In the genomic region with DNA sequence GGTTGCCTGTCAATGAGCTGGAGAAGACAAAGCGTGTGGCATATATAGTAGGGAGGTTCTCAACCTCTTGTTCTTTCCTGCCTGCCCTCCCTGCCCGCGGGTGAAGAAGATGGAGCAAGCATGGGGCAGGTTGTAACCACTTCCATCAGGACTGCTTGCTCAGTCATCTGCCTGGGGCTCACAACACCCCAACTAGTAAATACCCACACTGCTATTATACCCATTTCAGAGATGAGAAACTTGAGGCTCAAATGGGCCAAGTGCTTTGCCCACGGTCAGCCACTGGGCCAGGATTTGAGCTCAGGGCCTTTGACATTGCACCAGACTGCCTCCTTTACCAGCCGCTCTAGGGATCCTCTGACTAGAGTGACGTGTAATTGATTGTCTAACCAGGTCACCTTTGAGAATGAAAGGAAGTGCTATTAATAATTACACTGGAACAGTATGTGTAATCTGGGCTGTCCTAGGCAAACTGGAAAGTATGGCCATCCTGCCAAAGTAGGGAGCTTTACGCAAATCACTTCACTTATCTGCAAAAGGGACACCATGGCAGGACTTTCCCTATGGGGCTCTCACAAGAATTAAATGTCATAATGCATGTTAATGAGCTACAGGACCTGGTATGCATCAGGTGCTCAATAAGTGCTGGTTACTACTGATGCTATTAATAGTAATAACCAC, we compare ENCODE assay signal across 22 cellular contexts. TPM values are rescaled to one million over a fixed set of nuclear protein-coding genes. Genes with fewer than 3 reads are reported as not detected.
A peak's percentile ranks its signal among the peaks of the same experiment; 100 is the strongest.
DNase-seq lines count a peak whose midpoint lies in the region; ATAC-seq, FAIRE-seq and TF ChIP-seq lines count a peak whose summit lies in the region.
"Had no signal": no experiment of that assay in that cellular context is flagged by ENCODE, and none has a peak within 500 bp of the region (broad histone marks: within the 10 kb centered on the region; RNA-seq: fewer than 3 reads in every experiment).

No MANE protein-coding gene starts in this region.

- no peak overlapping the region for H2AFZ ChIP-seq in keratinocyte (ENCODE audit: control insufficient read depth, low read length)

- TF ChIP-seq EP300 in upper lobe of left lung (IDR thresholded peaks at IDR 0.05), result peak in 1 of 4 donors; percentile 77

- no peaks in the 10 kb centered on the region for H3K27me3 Mint-ChIP-seq in nephron (ENCODE audit: low read depth)

- peak overlapping the region; percentile 8 for H3K4me2 ChIP-seq in keratinocyte (ENCODE audit: control insufficient read depth, extremely low read depth, insufficient read depth, low read depth, low read length)

- peak overlapping the region; percentile 45 to 89 (median 82) for H3K27ac Mint-ChIP-seq in nephron
- H3K27ac Mint-ChIP-seq: activated CD8-positive, alpha-beta T cell treated with anti-CD3 and anti-CD28 coated beads for 36 hours; activated naive CD8-positive, alpha-beta T cell; CD14-positive monocyte had no signal

- H3K36me3 ChIP-seq in heart right ventricle, result peaks cover 0 to 10% (median 0%) of the 10 kb centered on the region in 9 donors
- H3K36me3 ChIP-seq in keratinocyte (ENCODE audit: control insufficient read depth in 2 of 2, extremely low read depth in 1 of 2, insufficient read depth in 2 of 2, low read length in 2 of 2), result peaks cover 0 to 7% of the 10 kb centered on the region in 2 experiments
- H3K36me3 ChIP-seq in upper lobe of left lung, result no peaks in the 10 kb centered on the region
- H3K36me3 ChIP-seq: ovary had no signal

- 62 to 73% methylated on average over 7 of the region's 7 CpGs for WGBS in heart right ventricle, 2 donors
- 62 to 69% methylated on average over 7 of the region's 7 CpGs for WGBS in upper lobe of left lung, 2 donors

- ATAC-seq in heart right ventricle (peak in 7 of 8 donors; percentile 6 to 66 (median 48)), Right ventricle myocardium superior (ENCODE audit: poor library complexity) (no peak), upper lobe of left lung (ENCODE audit: low FRiP score in 2 of 2) (peak in 1 of 2 donors; percentile 3), HG02840 (IDR thresholded peaks at IDR 0.05; ENCODE audit: low FRiP score, unreplicated experiment) (no peak)
- ATAC-seq: activated CD8-positive, alpha-beta T cell treated with anti-CD3 and anti-CD28 coated beads for 36 hours; T-cell had no signal

- no peaks in the 10 kb centered on the region for H3K9me3 Mint-ChIP-seq in nephron
- H3K9me3 Mint-ChIP-seq: activated CD8-positive, alpha-beta T cell treated with anti-CD3 and anti-CD28 coated beads for 36 hours; T-cell had no signal

- H3K27ac ChIP-seq in heart right ventricle (peak overlapping the region; percentile 53 to 100 (median 96)), keratinocyte (ENCODE audit: control insufficient read depth, insufficient read depth, low read length) (no peak overlapping the region), upper lobe of left lung (peak overlapping the region in 3 of 4 donors; percentile 34 to 99 (median 70))
- H3K27ac ChIP-seq: ovary, vagina had no signal

- H3K79me2 ChIP-seq in keratinocyte (ENCODE audit: control insufficient read depth, insufficient read depth, low read length), result peaks cover 18% of the 10 kb centered on the region

- DNase-seq in heart right ventricle (no peak), Right ventricle myocardium superior (no peak), keratinocyte (ENCODE audit: low read depth, low spot score) (no peak), upper lobe of left lung (no peak), NCI-H226 (no peak), NAMALWA (ENCODE audit: low spot score) (no peak)
- DNase-seq: activated CD8-positive, alpha-beta T cell treated with anti-CD3 and anti-CD28 coated beads for 36 hours; activated T-cell treated with anti-CD3 and anti-CD28 coated beads, Interleukin-2, amount 50 U/mL, for 48 hours; effector CD8-positive, alpha-beta T cell; KG1; NCI-H1105 treated with DMSO at 0.1 percent for 48 hours; NCI-H82; ovary; stimulated activated naive CD4-positive, alpha-beta T cell; T-cell had no signal

- H3K27me3 ChIP-seq in heart right ventricle, result peaks cover 0 to 47% (median 4%) of the 10 kb centered on the region in 7 donors
- no peaks in the 10 kb centered on the region for H3K27me3 ChIP-seq in keratinocyte (ENCODE audit: control insufficient read depth, extremely low read depth, insufficient read depth, low read length)
- H3K27me3 ChIP-seq in upper lobe of left lung, result peaks cover 0 to 15% (median 2%) of the 10 kb centered on the region in 4 donors
- H3K27me3 ChIP-seq: ovary, vagina had no signal

- dilution Hi-C loops in keratinocyte (cut with MboI; ENCODE audit: extremely low pct_ligation_motif_present, low sequenced_read_pairs), result no loop called here

- H3K4me1 ChIP-seq in heart right ventricle (peaks cover 10 to 64% (median 53%) of the 10 kb centered on the region in 9 donors), keratinocyte (ENCODE audit: control insufficient read depth, extremely low read depth, insufficient read depth, low read length) (peaks cover 33% of the 10 kb centered on the region), upper lobe of left lung (peaks cover 37 to 52% (median 44%) of the 10 kb centered on the region in 4 donors)

- intact Hi-C loops in heart right ventricle (cut with DNase I) (loop anchor here in 1 of 10 donors (5.0 kb wide), 1 partner anchor 915 kb away; no protein-coding TSS in a partner anchor), Right ventricle myocardium superior (cut with DNase I) (no loop called here)

- H3K9me3 ChIP-seq in heart right ventricle (no peaks in the 10 kb centered on the region), keratinocyte (ENCODE audit: control insufficient read depth, low read depth, low read length) (no peaks in the 10 kb centered on the region), upper lobe of left lung (no peaks in the 10 kb centered on the region)
- H3K9me3 ChIP-seq: ovary, vagina had no signal

- H3K4me3 ChIP-seq in heart right ventricle (no peak overlapping the region), keratinocyte (ENCODE audit: control insufficient read depth in 2 of 3, extremely low read depth in 1 of 3, insufficient read depth in 2 of 3, low read depth in 1 of 3, low read length in 3 of 3) (no peak overlapping the region), upper lobe of left lung (no peak overlapping the region)
- H3K4me3 ChIP-seq: ovary, vagina had no signal

- no peak for TF ChIP-seq POLR2A in upper lobe of left lung (IDR thresholded peaks at IDR 0.05)

- no peaks in the 10 kb centered on the region for H4K20me1 ChIP-seq in keratinocyte (ENCODE audit: control insufficient read depth, extremely low read depth, insufficient read depth, low read length)

- H3K4me3 Mint-ChIP-seq in nephron, result peak overlapping the region; percentile 36 to 74 (median 71)
- H3K4me3 Mint-ChIP-seq: activated CD8-positive, alpha-beta T cell treated with anti-CD3 and anti-CD28 coated beads for 36 hours; activated naive CD8-positive, alpha-beta T cell; T-cell had no signal

- peak; percentile 62 for FAIRE-seq in keratinocyte (lab: Jason Lieb, UNC)
- FAIRE-seq: A204.1 had no signal

- TF ChIP-seq CTCF in heart right ventricle (IDR thresholded peaks at IDR 0.05), result no peak
- no peak for TF ChIP-seq CTCF in keratinocyte (optimal IDR thresholded peaks at IDR 0.05 in 1 of 3, IDR thresholded peaks at IDR 0.05 in 1 of 3, conservative IDR thresholded peaks at IDR 0.05 in 1 of 3; ENCODE audit: extremely low read depth in 1 of 3, insufficient read depth in 2 of 3, low read length in 3 of 3)
- no peak for TF ChIP-seq CTCF in nephron (IDR thresholded peaks at IDR 0.05; ENCODE audit: unreplicated experiment in 3 of 3)
- no peak for TF ChIP-seq CTCF in upper lobe of left lung (IDR thresholded peaks at IDR 0.05)

- H3K9ac ChIP-seq in keratinocyte (ENCODE audit: control insufficient read depth, extremely low read depth, insufficient read depth, low read length), result no peak overlapping the region

- no peaks in the 10 kb centered on the region for H3K9me1 ChIP-seq in keratinocyte (ENCODE audit: control insufficient read depth, extremely low read depth, insufficient read depth, low read length)

- no peaks in the 10 kb centered on the region for H3K36me3 Mint-ChIP-seq in nephron (ENCODE audit: low read depth)
- H3K36me3 Mint-ChIP-seq: activated naive CD8-positive, alpha-beta T cell; T-cell had no signal

- H3K4me1 Mint-ChIP-seq in nephron, result peaks cover 51% of the 10 kb centered on the region

RNA-seq across cellular contexts. Expression of gene CDC42EP1, which starts 2.8 kb away (rescaled TPM):
- total RNA-seq in heart right ventricle (10 to 100 TPM; 10.6 to 48.3 (median 16.2) TPM), Right ventricle myocardium superior (15.4 TPM), upper lobe of left lung (10 to 100 TPM; 38.8 to 81.7 (median 67.5) TPM)
- polyA plus RNA-seq in heart right ventricle (10 to 100 TPM; 12.6 to 19.7 TPM), keratinocyte (10.5 to 18.4 TPM (median 13.5 TPM) in 3 replicates)
- 6.4 TPM for polyA plus RNA-seq in keratinocyte (2011; ENCODE audit: low read depth)
- polyA plus RNA-seq in keratinocyte (2011; cell fraction: cytosol; rRNA removed), result 11.7 and 31.5 TPM in 2 replicates
- polyA plus RNA-seq in keratinocyte (2011; cell fraction: nucleus; rRNA removed), result 16.0 and 26.2 TPM in 2 replicates
- 41.6 and 60.2 TPM in 2 replicates for polyA plus RNA-seq in keratinocyte (2012; ENCODE audit: low replicate concordance)
- 7.8 to 54.4 TPM (median 10.1 TPM) in 3 replicates for polyA minus RNA-seq in keratinocyte
- polyA minus RNA-seq in keratinocyte (2011; cell fraction: cytosol; rRNA and poly(A)+ RNA removed), result 45.7 TPM
- polyA minus RNA-seq in keratinocyte (2011; cell fraction: nucleus; rRNA and poly(A)+ RNA removed), result 16.0 and 17.5 TPM in 2 replicates

RNA-seq across cellular contexts. Expression of gene LGALS2, which starts 22.4 kb away (rescaled TPM):
- total RNA-seq in heart right ventricle, result 1 to 10 TPM in 1 of 10 donors, under 1 TPM in 2, not detected in 7; 0.53 to 6.5 (median 0.61) TPM
- not detected for polyA plus RNA-seq in heart right ventricle
- not detected for total RNA-seq in Right ventricle myocardium superior
- not detected in 3 replicates for polyA plus RNA-seq in keratinocyte
- not detected for polyA plus RNA-seq in keratinocyte (2011; ENCODE audit: low read depth)
- not detected in 2 replicates for polyA plus RNA-seq in keratinocyte (2011; cell fraction: cytosol; rRNA removed)
- polyA plus RNA-seq in keratinocyte (2011; cell fraction: nucleus; rRNA removed), result not detected in 2 replicates
- not detected in 2 replicates for polyA plus RNA-seq in keratinocyte (2012; ENCODE audit: low replicate concordance)
- not detected in 3 replicates for polyA minus RNA-seq in keratinocyte
- polyA minus RNA-seq in keratinocyte (2011; cell fraction: cytosol; rRNA and poly(A)+ RNA removed), result not detected
- polyA minus RNA-seq in keratinocyte (2011; cell fraction: nucleus; rRNA and poly(A)+ RNA removed), result not detected in 2 replicates
- 1 to 10 TPM in 3 of 6 donors, not detected in 3; 1.4 to 4.2 (median 2.0) TPM for total RNA-seq in upper lobe of left lung
- total RNA-seq: activated CD8-positive, alpha-beta T cell treated with anti-CD3 and anti-CD28 coated beads for 36 hours; RPMI7951; vagina had no signal

RNA-seq across cellular contexts. Expression of gene CARD10, which starts 38.2 kb away (rescaled TPM):
- total RNA-seq in heart right ventricle, result 10 to 100 TPM in 3 of 10 donors, 1 to 10 TPM in 7; 7.4 to 12.9 (median 8.5) TPM
- polyA plus RNA-seq in heart right ventricle, result 10 to 100 TPM; 14.0 to 14.8 TPM
- total RNA-seq in Right ventricle myocardium superior, result 8.3 TPM
- polyA plus RNA-seq in keratinocyte, result 32.2 to 50.8 TPM (median 40.1 TPM) in 3 replicates
- 13.2 TPM for polyA plus RNA-seq in keratinocyte (2011; ENCODE audit: low read depth)
- polyA plus RNA-seq in keratinocyte (2011; cell fraction: cytosol; rRNA removed), result 26.8 and 49.6 TPM in 2 replicates
- polyA plus RNA-seq in keratinocyte (2011; cell fraction: nucleus; rRNA removed), result 58.9 and 89.7 TPM in 2 replicates
- polyA plus RNA-seq in keratinocyte (2012; ENCODE audit: low replicate concordance), result 22.8 and 71.2 TPM in 2 replicates
- 59.5 to 125 TPM (median 69.7 TPM) in 3 replicates for polyA minus RNA-seq in keratinocyte
- 127 TPM for polyA minus RNA-seq in keratinocyte (2011; cell fraction: cytosol; rRNA and poly(A)+ RNA removed)
- polyA minus RNA-seq in keratinocyte (2011; cell fraction: nucleus; rRNA and poly(A)+ RNA removed), result 55.1 and 62.4 TPM in 2 replicates
- 10 to 100 TPM in 4 of 6 donors, 1 to 10 TPM in 2; 6.2 to 19.8 (median 13.6) TPM for total RNA-seq in upper lobe of left lung
- polyA plus RNA-seq: CD14-positive monocyte had no signal

RNA-seq across cellular contexts. Expression of gene GGA1, which starts 51.2 kb away (rescaled TPM):
- total RNA-seq in heart right ventricle, result 10 to 100 TPM; 22.9 to 32.6 (median 25.4) TPM
- 10 to 100 TPM; 31.0 to 39.7 TPM for polyA plus RNA-seq in heart right ventricle
- total RNA-seq in Right ventricle myocardium superior, result 22.3 TPM
- 29.2 to 36.4 TPM (median 32.5 TPM) in 3 replicates for polyA plus RNA-seq in keratinocyte
- 25.0 TPM for polyA plus RNA-seq in keratinocyte (2011; ENCODE audit: low read depth)
- 22.9 and 26.0 TPM in 2 replicates for polyA plus RNA-seq in keratinocyte (2011; cell fraction: cytosol; rRNA removed)
- polyA plus RNA-seq in keratinocyte (2011; cell fraction: nucleus; rRNA removed), result 104 and 125 TPM in 2 replicates
- 28.2 and 30.6 TPM in 2 replicates for polyA plus RNA-seq in keratinocyte (2012; ENCODE audit: low replicate concordance)
- polyA minus RNA-seq in keratinocyte, result 25.9 to 31.7 TPM (median 27.1 TPM) in 3 replicates
- polyA minus RNA-seq in keratinocyte (2011; cell fraction: cytosol; rRNA and poly(A)+ RNA removed), result 25.9 TPM
- polyA minus RNA-seq in keratinocyte (2011; cell fraction: nucleus; rRNA and poly(A)+ RNA removed), result 30.6 and 40.9 TPM in 2 replicates
- total RNA-seq in upper lobe of left lung, result 100 to 1,000 TPM in 2 of 6 donors, 10 to 100 TPM in 4; 52.4 to 226 (median 68.3) TPM

Comparison
In these comparisons a context has a peak if more than half of its experiments do, and no peak if none do; other contexts are left out.
1. ATAC-seq: peak in heart right ventricle (7 of 8); none in Right ventricle myocardium superior (single experiment) and HG02840 (single experiment).